Comparison of ENCODE assay signal across 27 cellular contexts in the genomic region with DNA sequence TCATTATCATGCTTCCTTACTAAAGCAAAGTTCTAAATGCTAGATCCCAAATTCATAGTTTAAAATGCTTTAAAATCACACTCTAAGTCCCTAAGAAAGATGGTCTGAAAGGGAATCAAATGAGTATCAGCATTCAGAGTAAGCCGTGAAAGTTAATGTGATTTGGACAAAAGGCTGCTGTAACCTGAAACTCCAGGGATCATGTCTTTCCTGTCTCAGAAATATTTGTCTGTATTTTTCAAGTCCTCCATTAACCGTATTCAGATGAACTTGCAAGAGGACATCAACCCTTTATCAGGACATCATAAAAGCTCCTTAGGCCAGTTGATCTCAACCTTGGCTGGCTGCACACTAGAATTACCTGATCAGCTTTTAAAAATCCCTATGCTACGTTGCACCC.
DNase-seq lines count a peak whose midpoint lies in the region; TF ChIP-seq lines count a peak whose summit lies in the region.
"Had no signal": no experiment of that assay in that cellular context is flagged by ENCODE, and none has a peak within 500 bp of the region (broad histone marks: within the 10 kb centered on the region; RNA-seq: fewer than 3 reads in every experiment).

No MANE protein-coding gene starts in this region.

- TF ChIP-seq CTCF in choroid plexus epithelial cell (conservative IDR thresholded peaks at IDR 0.05; ENCODE audit: low read depth, low read length) (no peak), osteoblast (IDR thresholded peaks at IDR 0.05; ENCODE audit: extremely low read depth, low read depth, low read length) (no peak), chondrocyte (IDR thresholded peaks at IDR 0.05) (no peak)

- peak; percentile 19 for DNase-seq in NCI-H2227 treated with DMSO at 0.1 percent for 48 hours (lab: John Stamatoyannopoulos, UW)
- no peak for DNase-seq in NCI-H2227 (lab: John Stamatoyannopoulos, UW; ENCODE audit: unreplicated experiment)
- peak; percentile 11 for DNase-seq in NCI-H69 (lab: John Stamatoyannopoulos, UW)
- DNase-seq in choroid plexus epithelial cell (ENCODE audit: low read depth) = peak; percentile 38
- DNase-seq in osteoblast (ENCODE audit: insufficient read length, low spot score, missing footprints) = no peak
- DNase-seq in activated CD4-positive, alpha-beta T cell treated with anti-CD3 and anti-CD28 coated beads for 1 hour = no peak
- no peak for DNase-seq in chondrocyte (ENCODE audit: low spot score)
- no peak for DNase-seq in activated naive CD4-positive, alpha-beta T cell treated with anti-CD3 and anti-CD28 coated beads, Interleukin-2, amount 50 U/mL, for 16 hours
- DNase-seq: activated CD8-positive, alpha-beta T cell treated with anti-CD3 and anti-CD28 coated beads, Interleukin-2, amount 10 ng/mL, durations not matched to agents 7 days and 5 days; activated gamma-delta T cell treated with Interleukin-2 at 50 U/mL for 16 hours; activated T-cell treated with anti-CD3 and anti-CD28 coated beads, Interleukin-2, amount 50 U/mL, for 1 hour; adrenal gland; dermis blood vessel endothelial cell; DMS79; HCEC 1CT; left ventricle myocardium superior; NCI-H1436; NCI-H226; nucleus accumbens; retina; stimulated activated CD4-positive, alpha-beta T cell treated with anti-CD3 and anti-CD28 coated beads, Interleukin-12 subunit alpha, Interleukin-12 subunit beta, amount 100 ng/mL, for 4 hours; stimulated activated naive CD8-positive, alpha-beta T cell treated with anti-CD3 and anti-CD28 coated beads, Interleukin-15, amount 100 ng/mL, for 72 hours; transverse colon had no signal

- no peaks in the 10 kb centered on the region for H3K79me2 ChIP-seq in osteoblast (ENCODE audit: insufficient read depth, low read length)

- peaks cover 23% of the 10 kb centered on the region for H3K4me1 Mint-ChIP-seq in chondrocyte (ENCODE audit: low read depth)
- H3K4me1 Mint-ChIP-seq: stimulated activated naive CD8-positive, alpha-beta T cell treated with anti-CD3 and anti-CD28 coated beads, Interleukin-15, amount 100 ng/mL, for 72 hours had no signal

- H4K20me1 ChIP-seq in osteoblast (ENCODE audit: insufficient read depth, low read length) = no peaks in the 10 kb centered on the region

- H3K27me3 ChIP-seq in osteoblast (ENCODE audit: insufficient read depth, low read length) = no peaks in the 10 kb centered on the region
- H3K27me3 ChIP-seq: adrenal gland, cardiac muscle cell, transverse colon had no signal

- H3K27ac ChIP-seq in osteoblast (ENCODE audit: low read depth, low read length) = peak overlapping the region; percentile 73
- H3K27ac ChIP-seq: RWPE1, transverse colon had no signal

- no peaks in the 10 kb centered on the region for H3K9me3 ChIP-seq in osteoblast (ENCODE audit: low read depth, low read length)
- H3K9me3 ChIP-seq: adrenal gland, transverse colon had no signal

- H3K4me1 ChIP-seq in osteoblast (ENCODE audit: insufficient read depth, low read length) = peaks cover 22% of the 10 kb centered on the region
- H3K4me1 ChIP-seq: transverse colon had no signal

- H3K4me3 Mint-ChIP-seq in chondrocyte (ENCODE audit: unreplicated experiment) = no peak overlapping the region
- H3K4me3 Mint-ChIP-seq: activated CD8-positive, alpha-beta T cell treated with anti-CD3 and anti-CD28 coated beads, Interleukin-2, amount 10 ng/mL, durations not matched to agents 7 days and 5 days; B cell; IgD-negative memory B cell; stimulated activated naive CD8-positive, alpha-beta T cell treated with anti-CD3 and anti-CD28 coated beads, Interleukin-15, amount 100 ng/mL, for 72 hours had no signal

- H3K27ac Mint-ChIP-seq in chondrocyte (ENCODE audit: unreplicated experiment) = no peak overlapping the region
- H3K27ac Mint-ChIP-seq: activated CD8-positive, alpha-beta T cell treated with anti-CD3 and anti-CD28 coated beads, Interleukin-2, amount 10 ng/mL, durations not matched to agents 7 days and 5 days; B cell; IgD-negative memory B cell; stimulated activated naive CD8-positive, alpha-beta T cell treated with anti-CD3 and anti-CD28 coated beads, Interleukin-15, amount 100 ng/mL, for 72 hours had no signal

- no peak overlapping the region for H3K4me2 ChIP-seq in osteoblast (ENCODE audit: insufficient read depth, low read length)

- H3K4me3 ChIP-seq in choroid plexus epithelial cell (ENCODE audit: low read depth, low read length) (no peak overlapping the region), osteoblast (ENCODE audit: insufficient read depth, low read length) (no peak overlapping the region)
- H3K4me3 ChIP-seq: adrenal gland, cardiac muscle cell, transverse colon had no signal

- no peaks in the 10 kb centered on the region for H3K36me3 ChIP-seq in osteoblast (ENCODE audit: insufficient read depth, low read length)
- H3K36me3 ChIP-seq: adrenal gland, cardiac muscle cell, transverse colon had no signal

- H3K27me3 Mint-ChIP-seq in chondrocyte (ENCODE audit: low read depth) = peaks cover 4% of the 10 kb centered on the region
- H3K27me3 Mint-ChIP-seq: B cell; IgD-negative memory B cell; stimulated activated naive CD8-positive, alpha-beta T cell treated with anti-CD3 and anti-CD28 coated beads, Interleukin-15, amount 100 ng/mL, for 72 hours had no signal

- H2AFZ ChIP-seq in osteoblast (ENCODE audit: low read length) = peak overlapping the region; percentile 8

- no peaks in the 10 kb centered on the region for H3K9me3 Mint-ChIP-seq in chondrocyte (ENCODE audit: low read depth)
- H3K9me3 Mint-ChIP-seq: stimulated activated naive CD8-positive, alpha-beta T cell treated with anti-CD3 and anti-CD28 coated beads, Interleukin-15, amount 100 ng/mL, for 72 hours had no signal

- H3K36me3 Mint-ChIP-seq in chondrocyte (ENCODE audit: low read depth) = no peaks in the 10 kb centered on the region
- H3K36me3 Mint-ChIP-seq: IgD-negative memory B cell had no signal

Comparison
In these comparisons a context has a peak if more than half of its experiments do, and no peak if none do; other contexts are left out.
1. DNase-seq: peak in NCI-H2227 treated with DMSO at 0.1 percent for 48 hours (single experiment), NCI-H69 (single experiment) and choroid plexus epithelial cell (single experiment); none in NCI-H2227 (single experiment), osteoblast (single experiment), activated CD4-positive, alpha-beta T cell treated with anti-CD3 and anti-CD28 coated beads for 1 hour (single experiment), chondrocyte (single experiment) and activated naive CD4-positive, alpha-beta T cell treated with anti-CD3 and anti-CD28 coated beads, Interleukin-2, amount 50 U/mL, for 16 hours (single experiment).